Comparison of ENCODE assay signal across 23 cellular contexts in genomic region chr15:50996641-50997040, GRCh38.
DNase-seq lines count a peak whose midpoint lies in the region; ATAC-seq and TF ChIP-seq lines count a peak whose summit lies in the region.
"Had no signal": no experiment of that assay in that cellular context is flagged by ENCODE, and none has a peak within 500 bp of the region (broad histone marks: within the 10 kb centered on the region; RNA-seq: fewer than 3 reads in every experiment).

No MANE protein-coding gene starts in this region.

- H3K4me3 Mint-ChIP-seq in CD4-positive, alpha-beta memory T cell = no peak overlapping the region
- H3K4me3 Mint-ChIP-seq: GM23338, nephron progenitor cell had no signal

- H3K4me1 Mint-ChIP-seq in CD4-positive, alpha-beta memory T cell = peaks cover 0 to 4% (median 0%) of the 10 kb centered on the region in 4 donors
- H3K4me1 Mint-ChIP-seq: nephron progenitor cell had no signal

- peaks cover 65 to 66% of the 10 kb centered on the region in 2 donors for H3K36me3 Mint-ChIP-seq in CD4-positive, alpha-beta memory T cell

- intact Hi-C loops in CD4-positive, alpha-beta memory T cell (cut with micrococcal nuclease) = no loop called here

- H3K9me3 ChIP-seq in CD4-positive, alpha-beta memory T cell (ENCODE audit: control insufficient read depth in 1 of 2, low read length in 2 of 2) = no peaks in the 10 kb centered on the region
- H3K9me3 ChIP-seq: psoas muscle, transverse colon had no signal

- POLR2A ChIA-PET in AG04449 (lab: Yijun Ruan, JAX) = no interaction called here
- POLR2A ChIA-PET in CD4-positive, alpha-beta memory T cell (lab: Charles Lee; ENCODE audit: partially characterized antibody) = no interaction called here

- peak; percentile 75 for ATAC-seq in foreskin keratinocyte
- no peak for ATAC-seq in GM21619 (IDR thresholded peaks at IDR 0.05; ENCODE audit: unreplicated experiment)
- ATAC-seq in HG03439 (IDR thresholded peaks at IDR 0.05; ENCODE audit: unreplicated experiment) = no peak
- ATAC-seq: GM23338, K562, psoas muscle had no signal

- peaks cover 0 to 2% (median 0%) of the 10 kb centered on the region in 8 donors for H3K9me3 Mint-ChIP-seq in CD4-positive, alpha-beta memory T cell
- H3K9me3 Mint-ChIP-seq: GM23338, nephron progenitor cell had no signal

- H3K4me3 ChIP-seq in AG04449 (ENCODE audit: low read depth, low read length) (no peak overlapping the region), astrocyte of the cerebellum (ENCODE audit: low read depth, low read length) (no peak overlapping the region)
- H3K4me3 ChIP-seq in CD4-positive, alpha-beta memory T cell (ENCODE audit: low read length in 2 of 2) = no peak overlapping the region
- H3K4me3 ChIP-seq: GM23338, K562, psoas muscle, SK-N-MC, transverse colon had no signal

- H3K27ac Mint-ChIP-seq in CD4-positive, alpha-beta memory T cell = no peak overlapping the region
- H3K27ac Mint-ChIP-seq: GM23338, nephron progenitor cell had no signal

- peaks cover 3% of the 10 kb centered on the region for H3K36me3 ChIP-seq in CD4-positive, alpha-beta memory T cell (ENCODE audit: insufficient read depth, low read length)

- H3K27me3 ChIP-seq in foreskin keratinocyte = no peaks in the 10 kb centered on the region
- H3K27me3 ChIP-seq in CD4-positive, alpha-beta memory T cell (ENCODE audit: insufficient read depth, low read length) = no peaks in the 10 kb centered on the region
- H3K27me3 ChIP-seq: transverse colon had no signal

- DNase-seq in AG04449 (ENCODE audit: low read depth, low spot score) (peak; percentile 53), HCEC 1CT (peak; percentile 28), astrocyte of the cerebellum (ENCODE audit: low read depth) (peak; percentile 57), foreskin keratinocyte (peak; percentile 38 to 71), DMS114 treated with DMSO at 0.1 percent for 48 hours (lab: John Stamatoyannopoulos, UW; ENCODE audit: unreplicated experiment) (no peak)
- DNase-seq in CD4-positive, alpha-beta memory T cell = no peak
- DNase-seq: activated CD4-positive, alpha-beta T cell treated with anti-CD3 and anti-CD28 coated beads for 4 hours; activated CD8-positive, alpha-beta memory T cell treated with anti-CD3 and anti-CD28 coated beads, Interleukin-2, amount 50 U/mL, for 48 hours; activated gamma-delta T cell; GDM1; NCI-H1092; NCI-H2107; NCI-H526 treated with DMSO at 0.1 percent for 48 hours; nephron progenitor cell; OCI-M1; psoas muscle; stimulated activated naive CD4-positive, alpha-beta T cell treated with Interleukin-2 at 50 U/mL for 16 hours; transverse colon had no signal

- no peak overlapping the region for H3K27ac ChIP-seq in foreskin keratinocyte
- H3K27ac ChIP-seq in CD4-positive, alpha-beta memory T cell (ENCODE audit: low read depth, low read length) = no peak overlapping the region
- H3K27ac ChIP-seq: psoas muscle, SK-N-MC, transverse colon had no signal

- no peaks in the 10 kb centered on the region for H3K4me1 ChIP-seq in foreskin keratinocyte
- H3K4me1 ChIP-seq in CD4-positive, alpha-beta memory T cell (ENCODE audit: insufficient read depth, low read length) = no peaks in the 10 kb centered on the region
- H3K4me1 ChIP-seq: psoas muscle, transverse colon had no signal

- TF ChIP-seq CTCF in AG04449 (IDR thresholded peaks at IDR 0.05; ENCODE audit: insufficient read depth, low read length, missing control alignments) = no peak
- no peak for TF ChIP-seq CTCF in astrocyte of the cerebellum (IDR thresholded peaks at IDR 0.05; ENCODE audit: low read depth, low read length, missing control alignments)
- TF ChIP-seq CTCF in foreskin keratinocyte (conservative IDR thresholded peaks at IDR 0.05) = no peak

- CTCF ChIA-PET in AG04449 (lab: Yijun Ruan, JAX) = interaction anchor here (0.7 kb wide), 1 partner anchor 182 kb away, joined by 3 read pairs; no protein-coding TSS in a partner anchor
- CTCF ChIA-PET in CD4-positive, alpha-beta memory T cell (lab: Charles Lee; ENCODE audit: partially characterized antibody) = no interaction called here

- in situ Hi-C loops in astrocyte of the cerebellum (cut with HindIII; ENCODE audit: low sequenced_read_pairs) = no loop called here

- H3K27me3 Mint-ChIP-seq in CD4-positive, alpha-beta memory T cell = no peaks in the 10 kb centered on the region

Comparison
In these comparisons a context has a peak if more than half of its experiments do, and no peak if none do; other contexts are left out.
1. DNase-seq: peak in AG04449 (single experiment), HCEC 1CT (single experiment), astrocyte of the cerebellum (single experiment) and foreskin keratinocyte (2 of 2); none in CD4-positive, alpha-beta memory T cell (0 of 5) and DMS114 treated with DMSO at 0.1 percent for 48 hours (single experiment).